ENCODE assay signal across 8 cellular contexts in genomic region chr9:137878146-137878941, GRCh38. TPM values are rescaled to one million over a fixed set of nuclear protein-coding genes. Genes with fewer than 3 reads are reported as not detected.
DNase-seq lines count a peak whose midpoint lies in the region; ATAC-seq, FAIRE-seq and TF ChIP-seq lines count a peak whose summit lies in the region.

No MANE protein-coding gene starts in this region.

- no peak overlapping the region for H3K4me3 ChIP-seq in HAP-1
- 0 out of 2 replicates have a peak overlapping the region, but pooled peaks have one; percentile 47 for H3K4me3 ChIP-seq in SK-N-MC
- peak overlapping the region in 1 of 3 experiments; percentile 30 for H3K4me3 ChIP-seq in endothelial cell of umbilical vein (replicated peaks in 1 of 3; ENCODE audit: insufficient read depth in 1 of 3, low read depth in 1 of 3, low read length in 3 of 3)

- no TSS peak for BruUV-seq in endothelial cell of umbilical vein (replicated peaks; lab: Mats Ljungman, UMichigan)

- intact Hi-C loops in endothelial cell of umbilical vein (cut with micrococcal nuclease), result no loop called here
- intact Hi-C loops in natural killer cell (cut with micrococcal nuclease), result no loop called here

- DNase-seq in HAP-1 (ENCODE audit: low spot score in 2 of 2), result peak; percentile 3 to 60
- no peak for DNase-seq in SK-N-MC (ENCODE audit: low read depth, low spot score)
- DNase-seq in endothelial cell of umbilical vein (ENCODE audit: low read depth, low spot score), result peak; percentile 30
- no peak for DNase-seq in natural killer cell
- no peak for DNase-seq in H4 (ENCODE audit: low spot score)
- DNase-seq in activated gamma-delta T cell treated with Interleukin-2 at 50 U/mL for 16 hours, result no peak
- no peak for DNase-seq in amniotic stem cell (lab: John Stamatoyannopoulos, UW)

- ATAC-seq in natural killer cell, result peak; percentile 46 to 75 (median 71)
- ATAC-seq in GM21381 (IDR thresholded peaks at IDR 0.05; ENCODE audit: unreplicated experiment), result no peak

- H3K4me3 Mint-ChIP-seq in natural killer cell, result no peak overlapping the region

- H3K4me1 ChIP-seq in HAP-1 (no peaks in the 10 kb centered on the region), endothelial cell of umbilical vein (ENCODE audit: control insufficient read depth, extremely low read depth, insufficient read depth, low read length) (no peaks in the 10 kb centered on the region)

- in situ Hi-C loops in HAP-1 (cut with MboI; ENCODE audit: low sequenced_read_pairs), result no loop called here

- H3K9me3 ChIP-seq in HAP-1 (no peaks in the 10 kb centered on the region), SK-N-MC (ENCODE audit: low read depth, low read length) (no peaks in the 10 kb centered on the region), endothelial cell of umbilical vein (replicated peaks; ENCODE audit: control insufficient read depth, insufficient read depth, low read length) (no peaks in the 10 kb centered on the region)

- no peaks in the 10 kb centered on the region for H4K20me1 ChIP-seq in endothelial cell of umbilical vein (replicated peaks; ENCODE audit: control insufficient read depth, extremely low read depth, insufficient read depth, low read length)

- TF ChIP-seq CTCF in endothelial cell of umbilical vein (IDR thresholded peaks at IDR 0.05; ENCODE audit: extremely low read depth in 1 of 2, insufficient read depth in 1 of 2, low read depth in 1 of 2, low read length in 2 of 2), result no peak
- TF ChIP-seq CTCF in natural killer cell (IDR thresholded peaks at IDR 0.05), result no peak

- no peak overlapping the region for H2AFZ ChIP-seq in endothelial cell of umbilical vein (ENCODE audit: low read depth, low read length)

- H3K9me1 ChIP-seq in endothelial cell of umbilical vein (replicated peaks; ENCODE audit: control insufficient read depth, extremely low read depth, insufficient read depth, low read length), result no peaks in the 10 kb centered on the region

- no peaks in the 10 kb centered on the region for H3K4me1 Mint-ChIP-seq in natural killer cell

- H3K4me2 ChIP-seq in endothelial cell of umbilical vein (ENCODE audit: insufficient read depth, low read length), result peak overlapping the region; percentile 13

- TF ChIP-seq POLR2A in endothelial cell of umbilical vein (IDR thresholded peaks at IDR 0.05; ENCODE audit: low read depth, low read length), result no peak

- H3K27ac ChIP-seq in SK-N-MC (no peak overlapping the region), endothelial cell of umbilical vein (ENCODE audit: insufficient read depth, low read depth, low read length) (no peak overlapping the region)

- CTCF ChIA-PET in endothelial cell of umbilical vein (lab: Charles Lee), result no interaction called here

- H3K36me3 ChIP-seq in HAP-1 (replicated peaks) (no peaks in the 10 kb centered on the region), SK-N-MC (ENCODE audit: insufficient read depth, low read length) (no peaks in the 10 kb centered on the region), endothelial cell of umbilical vein (ENCODE audit: control insufficient read depth in 2 of 2, extremely low read depth in 1 of 2, insufficient read depth in 2 of 2, low read length in 2 of 2) (no peaks in the 10 kb centered on the region)

- H3K27me3 Mint-ChIP-seq in natural killer cell (ENCODE audit: low read depth in 2 of 2), result peaks cover 24 to 33% of the 10 kb centered on the region in 2 donors

- no peak for FAIRE-seq in endothelial cell of umbilical vein (lab: Jason Lieb, UNC)

- H3K27me3 ChIP-seq in HAP-1 (ENCODE audit: low read depth) (no peaks in the 10 kb centered on the region), endothelial cell of umbilical vein (ENCODE audit: control insufficient read depth in 2 of 2, insufficient read depth in 2 of 2, low read length in 2 of 2) (peaks cover 0 to 3% of the 10 kb centered on the region in 2 experiments)

- POLR2A ChIA-PET in endothelial cell of umbilical vein (lab: Charles Lee), result no interaction called here

- no peak overlapping the region for H3K27ac Mint-ChIP-seq in natural killer cell

- no peaks in the 10 kb centered on the region for H3K9me3 Mint-ChIP-seq in natural killer cell

- H3K9ac ChIP-seq in SK-N-MC (ENCODE audit: insufficient read length), result no peak overlapping the region
- H3K9ac ChIP-seq in endothelial cell of umbilical vein (replicated peaks; ENCODE audit: extremely low read depth, insufficient read depth, low read length), result no peak overlapping the region

- H3K36me3 Mint-ChIP-seq in natural killer cell, result no peaks in the 10 kb centered on the region

- dilution Hi-C loops in endothelial cell of umbilical vein (cut with MboI; ENCODE audit: extremely low pct_ligation_motif_present, low sequenced_read_pairs), result no loop called here

- no peaks in the 10 kb centered on the region for H3K79me2 ChIP-seq in endothelial cell of umbilical vein (ENCODE audit: control insufficient read depth, insufficient read depth, low read length)

TF ChIP-seq in endothelial cell of umbilical vein, 7 proteins besides CTCF, POLR2A, EP300 and RAD21:
- no peak for TF ChIP-seq MAX (IDR thresholded peaks at IDR 0.05; ENCODE audit: insufficient read depth, insufficient read length)
- peak; percentile 70 for TF ChIP-seq EZH2 (IDR thresholded peaks at IDR 0.05; ENCODE audit: borderline replicate concordance, low read depth, low read length, severe bottlenecking)

RNA-seq across cellular contexts. Expression of gene CACNA1B, which starts 0.8 kb away (rescaled TPM):
- total RNA-seq in endothelial cell of umbilical vein, result 0.05 and 0.11 TPM in 2 replicates
- 0.03 and 0.41 TPM in 2 replicates for polyA plus RNA-seq in endothelial cell of umbilical vein
- polyA plus RNA-seq in endothelial cell of umbilical vein (2011; cell fraction: cytosol; rRNA removed), result 0.01 and 0.03 TPM in 2 replicates
- 0.21 and 0.25 TPM in 2 replicates for polyA plus RNA-seq in endothelial cell of umbilical vein (2011; cell fraction: nucleus; rRNA removed)
- 0.05 and 0.08 TPM in 2 replicates for polyA plus RNA-seq in endothelial cell of umbilical vein (2012)
- 0.15 and 0.19 TPM in 2 replicates for polyA minus RNA-seq in endothelial cell of umbilical vein
- not detected for polyA minus RNA-seq in endothelial cell of umbilical vein (2011; cell fraction: cytosol; rRNA and poly(A)+ RNA removed)
- polyA minus RNA-seq in endothelial cell of umbilical vein (2011; cell fraction: nucleus; rRNA and poly(A)+ RNA removed), result 0.24 and 0.38 TPM in 2 replicates
- total RNA-seq in natural killer cell, result under 1 TPM in 1 of 3 donors, not detected in 2; 0.07 TPM
- 0.23 TPM in 1 of 2 replicates, not detected in the other for total RNA-seq in H4 (2014; rRNA removed; shearing (Covaris generic))

Comparison
In these comparisons a context has a peak if more than half of its experiments do, and no peak if none do; other contexts are left out.
1. DNase-seq: peak in HAP-1 (2 of 2) and endothelial cell of umbilical vein (single experiment); none in SK-N-MC (single experiment), natural killer cell (single experiment), H4 (single experiment), activated gamma-delta T cell treated with Interleukin-2 at 50 U/mL for 16 hours (single experiment) and amniotic stem cell (single experiment).